In the genomic region with DNA sequence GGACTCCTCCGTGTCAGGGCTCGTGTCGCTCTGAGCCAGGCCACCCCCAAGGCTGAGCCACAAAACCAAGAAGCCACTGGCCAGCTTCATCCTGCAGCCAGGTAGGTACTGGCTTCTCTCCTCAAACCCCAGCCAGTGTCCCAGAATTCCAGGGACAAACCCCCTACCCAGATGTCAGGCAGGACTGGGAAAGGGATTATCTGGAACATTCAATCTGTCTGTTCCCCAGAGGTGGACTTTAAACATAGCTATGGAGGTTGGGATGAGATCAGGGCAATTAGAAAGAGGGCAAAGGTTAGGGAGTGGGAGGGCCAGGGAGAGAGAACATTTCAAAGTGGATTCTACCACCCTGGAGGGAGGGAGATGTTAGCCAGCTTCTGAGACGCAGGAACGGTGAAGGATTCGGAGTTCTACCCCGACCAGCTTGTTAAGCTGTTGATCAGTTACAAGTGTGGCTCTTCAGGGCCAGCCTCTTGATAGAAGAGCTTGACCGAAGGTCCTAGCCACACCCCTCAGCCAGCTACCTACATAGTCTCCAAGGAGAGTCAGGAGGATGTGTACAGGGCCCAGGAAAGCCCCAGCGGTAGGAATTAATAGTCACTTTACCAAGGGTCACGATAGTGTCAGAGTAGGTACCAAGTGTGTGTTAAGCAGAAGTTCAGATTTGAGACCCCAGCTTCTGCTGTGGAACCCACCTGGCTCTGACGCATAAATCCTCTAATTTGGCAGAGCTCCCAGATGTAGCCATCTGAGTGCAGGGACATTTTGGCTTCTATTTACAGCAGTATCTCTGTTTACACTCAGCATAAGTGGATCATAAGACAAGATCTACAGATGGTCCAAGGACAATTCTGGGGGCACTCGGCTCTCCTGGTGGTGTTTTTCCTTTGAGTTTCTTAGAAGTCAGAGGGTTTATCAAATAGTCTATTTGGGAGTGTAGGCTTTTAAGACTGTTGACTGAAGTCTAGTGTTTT, we compare ENCODE assay signal across 13 cellular contexts. TPM values are rescaled to one million over a fixed set of nuclear protein-coding genes. Genes with fewer than 3 reads are reported as not detected.
DNase-seq lines count a peak whose midpoint lies in the region; ATAC-seq and TF ChIP-seq lines count a peak whose summit lies in the region.
"Had no signal": no experiment of that assay in that cellular context is flagged by ENCODE, and none has a peak within 500 bp of the region (broad histone marks: within the 10 kb centered on the region; RNA-seq: fewer than 3 reads in every experiment).

PLA2G12B (minus strand) TSS at position 211 of the 974 bp plus-strand sequence; CDS start at position 90, 121 bp downstream.

- H3K4me3 ChIP-seq in duodenal mucosa (ENCODE audit: low read depth in 1 of 2, low read length in 2 of 2), result peak within 1 kb of the TSS; percentile 70 to 75
- H3K4me3 ChIP-seq: thoracic aorta had no signal

- H3K4me3 Mint-ChIP-seq in nephron (peak within 1 kb of the TSS in 1 of 3 experiments; percentile 60), mesothelial cell of epicardium (no peak within 1 kb of the TSS)
- H3K4me3 Mint-ChIP-seq: activated naive CD8-positive, alpha-beta T cell treated with anti-CD3 and anti-CD28 coated beads for 36 hours had no signal

- H3K9me3 ChIP-seq in duodenal mucosa (ENCODE audit: control insufficient read depth in 1 of 2, low read length in 2 of 2), result no peaks in the 10 kb centered on the region
- H3K9me3 ChIP-seq: thoracic aorta had no signal

- H3K4me1 Mint-ChIP-seq in nephron (peaks cover 10% of the 10 kb centered on the region), mesothelial cell of epicardium (no peaks in the 10 kb centered on the region)
- H3K4me1 Mint-ChIP-seq: activated naive CD8-positive, alpha-beta T cell treated with anti-CD3 and anti-CD28 coated beads for 36 hours had no signal

- no peaks in the 10 kb centered on the region for H3K27me3 Mint-ChIP-seq in nephron (ENCODE audit: low read depth)
- H3K27me3 Mint-ChIP-seq in mesothelial cell of epicardium (ENCODE audit: low read depth), result no peaks in the 10 kb centered on the region

- no peaks in the 10 kb centered on the region for H3K36me3 ChIP-seq in duodenal mucosa (ENCODE audit: control insufficient read depth in 1 of 2, insufficient read depth in 2 of 2, low read length in 2 of 2)
- H3K36me3 ChIP-seq: thoracic aorta had no signal

- peaks cover 11 to 14% of the 10 kb centered on the region in 2 donors for H3K4me1 ChIP-seq in duodenal mucosa (ENCODE audit: control insufficient read depth in 1 of 2, insufficient read depth in 2 of 2, low read length in 2 of 2)

- H3K36me3 Mint-ChIP-seq in nephron (ENCODE audit: low read depth) (no peaks in the 10 kb centered on the region), mesothelial cell of epicardium (no peaks in the 10 kb centered on the region)
- H3K36me3 Mint-ChIP-seq: activated naive CD8-positive, alpha-beta T cell treated with anti-CD3 and anti-CD28 coated beads for 36 hours had no signal

- H3K27ac Mint-ChIP-seq in nephron, result peak within 1 kb of the TSS in 2 of 3 experiments; percentile 9 to 84
- H3K27ac Mint-ChIP-seq in mesothelial cell of epicardium, result no peak within 1 kb of the TSS
- H3K27ac Mint-ChIP-seq: activated naive CD8-positive, alpha-beta T cell treated with anti-CD3 and anti-CD28 coated beads for 36 hours had no signal

- TF ChIP-seq CTCF in nephron (IDR thresholded peaks at IDR 0.05; ENCODE audit: unreplicated experiment in 3 of 3) (no peak), GM13976 (IDR thresholded peaks at IDR 0.05; ENCODE audit: borderline replicate concordance, control extremely low read depth, extremely low read depth, insufficient read depth, missing control alignments) (no peak), mesothelial cell of epicardium (IDR thresholded peaks at IDR 0.05; ENCODE audit: unreplicated experiment) (no peak)

- no peak for ATAC-seq in GM18520 (IDR thresholded peaks at IDR 0.05; ENCODE audit: unreplicated experiment)

- peak within 1 kb of the TSS; percentile 64 for H3K27ac ChIP-seq in duodenal mucosa (ENCODE audit: low read depth, low read length)
- H3K27ac ChIP-seq: C4-2B, thoracic aorta had no signal

- DNase-seq in DMS53 treated with DMSO at 0.1 percent for 48 hours (lab: John Stamatoyannopoulos, UW; ENCODE audit: unreplicated experiment) (peak; percentile 74), NCI-H2196 (lab: John Stamatoyannopoulos, UW; ENCODE audit: unreplicated experiment) (peak; percentile 42), GM13976 (ENCODE audit: low spot score) (no peak), mesothelial cell of epicardium (ENCODE audit: low spot score in 2 of 2, unreplicated experiment in 2 of 2) (no peak)
- DNase-seq in activated CD8-positive, alpha-beta memory T cell treated with anti-CD3 and anti-CD28 coated beads, Interleukin-2, amount 50 U/mL, for 4 hours, result no peak
- DNase-seq: activated naive CD8-positive, alpha-beta T cell treated with anti-CD3 and anti-CD28 coated beads for 36 hours; NCI-H1436 had no signal

- H3K27me3 ChIP-seq in duodenal mucosa (ENCODE audit: control insufficient read depth in 1 of 2, insufficient read depth in 2 of 2, low read length in 2 of 2), result no peaks in the 10 kb centered on the region

- in situ Hi-C loops in GM13976 (cut with MboI; ENCODE audit: low sequenced_read_pairs, unreplicated experiment), result no loop called here

- H3K9ac ChIP-seq in duodenal mucosa (ENCODE audit: low read depth in 1 of 2, low read length in 2 of 2), result peak within 1 kb of the TSS; percentile 70 to 73

- H3K9me3 Mint-ChIP-seq in nephron, result no peaks in the 10 kb centered on the region
- no peaks in the 10 kb centered on the region for H3K9me3 Mint-ChIP-seq in mesothelial cell of epicardium
- H3K9me3 Mint-ChIP-seq: activated naive CD8-positive, alpha-beta T cell treated with anti-CD3 and anti-CD28 coated beads for 36 hours had no signal

RNA-seq across cellular contexts. Expression of gene PLA2G12B, which starts in this region (rescaled TPM):
- total RNA-seq in mesothelial cell of epicardium, result not detected in 3 replicates
- total RNA-seq: activated naive CD8-positive, alpha-beta T cell treated with anti-CD3 and anti-CD28 coated beads for 36 hours; lung microvascular endothelial cell; thoracic aorta had no signal

Comparison
In these comparisons a context has a peak if more than half of its experiments do, and no peak if none do; other contexts are left out.
1. DNase-seq: peak in DMS53 treated with DMSO at 0.1 percent for 48 hours (single experiment) and NCI-H2196 (single experiment); none in GM13976 (single experiment), mesothelial cell of epicardium (0 of 2) and activated CD8-positive, alpha-beta memory T cell treated with anti-CD3 and anti-CD28 coated beads, Interleukin-2, amount 50 U/mL, for 4 hours (single experiment).